In the genomic region with DNA sequence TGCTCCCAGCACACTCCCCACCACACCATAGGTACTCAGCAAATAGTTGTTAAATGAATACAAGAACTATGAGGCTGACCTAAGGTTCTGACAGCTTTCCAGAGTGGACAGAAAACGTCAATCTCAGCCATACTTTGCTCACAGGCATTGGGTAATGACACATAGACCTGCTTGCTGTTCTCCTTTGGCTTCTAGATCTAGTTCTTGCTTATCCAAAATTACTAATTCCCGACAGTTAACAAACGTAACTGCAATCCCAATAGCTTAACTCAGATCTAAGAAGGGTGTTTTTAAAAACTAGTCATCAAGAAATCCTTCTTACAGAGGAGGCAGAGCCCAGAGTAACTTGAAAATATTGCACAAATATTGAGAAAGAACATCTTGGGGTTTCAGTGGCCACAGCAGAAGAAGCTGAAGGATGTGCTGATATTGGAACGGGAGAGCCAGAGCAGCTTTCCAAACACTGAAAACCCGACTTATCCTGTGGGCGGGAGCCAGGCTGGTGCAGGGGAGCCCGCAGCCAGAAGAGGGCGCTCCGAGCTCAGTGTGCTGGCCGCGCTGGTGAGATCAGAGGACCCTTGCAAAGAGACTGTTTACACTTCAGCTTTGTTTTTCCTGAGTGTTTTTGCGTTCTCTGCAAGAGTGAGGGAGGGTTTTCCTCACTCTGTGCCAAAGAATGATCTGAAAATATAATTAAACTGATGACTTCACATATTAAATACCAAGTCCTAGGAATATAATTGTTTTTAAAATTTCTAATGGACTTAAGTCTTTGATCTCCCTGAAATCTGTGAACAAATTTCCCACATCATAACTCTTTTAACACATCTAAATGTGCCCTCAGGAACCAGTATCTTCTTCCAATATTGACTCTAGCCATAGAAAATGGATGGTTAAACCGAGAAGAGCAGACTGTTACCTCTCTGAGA, we compare ENCODE assay signal across 8 cellular contexts.
DNase-seq lines count a peak whose midpoint lies in the region; ATAC-seq lines count a peak whose summit lies in the region.

No MANE protein-coding gene starts in this region.

- no peaks in the 10 kb centered on the region for H3K36me3 Mint-ChIP-seq in central memory CD8-positive, alpha-beta T cell (ENCODE audit: insufficient read depth)

- no peaks in the 10 kb centered on the region for H3K9me3 Mint-ChIP-seq in central memory CD8-positive, alpha-beta T cell

- DNase-seq in GM03348 (ENCODE audit: low spot score): peak; percentile 93
- DNase-seq in NCI-H2227 (lab: John Stamatoyannopoulos, UW; ENCODE audit: unreplicated experiment): peak; percentile 83
- peak; percentile 49 for DNase-seq in activated CD4-positive, alpha-beta T cell treated with anti-CD3 and anti-CD28 coated beads for 1 hour
- DNase-seq in central memory CD8-positive, alpha-beta T cell (ENCODE audit: low spot score in 2 of 2): peak; percentile 52 to 53
- DNase-seq in kidney glomerular epithelial cell (lab: John Stamatoyannopoulos, UW): peak; percentile 30
- DNase-seq in stimulated activated CD4-positive, alpha-beta T cell treated with anti-CD3 and anti-CD28 coated beads, Interleukin-2, amount 100 ng/mL, for 48 hours: peak; percentile 75 to 76

- peak; percentile 83 for ATAC-seq in HG02870 (IDR thresholded peaks at IDR 0.05; ENCODE audit: unreplicated experiment)
- no peak for ATAC-seq in central memory CD8-positive, alpha-beta T cell (replicated peaks; ENCODE audit: extremely low read depth, poor library complexity, severe bottlenecking)
- ATAC-seq in HG03097 (IDR thresholded peaks at IDR 0.05; ENCODE audit: low FRiP score, unreplicated experiment): no peak

- no peaks in the 10 kb centered on the region for H3K4me1 Mint-ChIP-seq in central memory CD8-positive, alpha-beta T cell

- H3K27me3 Mint-ChIP-seq in central memory CD8-positive, alpha-beta T cell: peaks cover 61% of the 10 kb centered on the region

- H3K4me3 Mint-ChIP-seq in central memory CD8-positive, alpha-beta T cell: no peak overlapping the region

- no peak overlapping the region for H3K27ac Mint-ChIP-seq in central memory CD8-positive, alpha-beta T cell (ENCODE audit: low read depth)

Comparison
In these comparisons a context has a peak if more than half of its experiments do, and no peak if none do; other contexts are left out.
1. DNase-seq: peak in every context shown above with its lines; median percentile 93 in GM03348; 83 in NCI-H2227; 76 in stimulated activated CD4-positive, alpha-beta T cell treated with anti-CD3 and anti-CD28 coated beads, Interleukin-2, amount 100 ng/mL, for 48 hours; 52 in central memory CD8-positive, alpha-beta T cell; 49 in activated CD4-positive, alpha-beta T cell treated with anti-CD3 and anti-CD28 coated beads for 1 hour; 30 in kidney glomerular epithelial cell.